Comparison of ENCODE assay signal across 8 cellular contexts in genomic region chr9:128881884-128882676, GRCh38. TPM values are rescaled to one million over a fixed set of nuclear protein-coding genes. Genes with fewer than 3 reads are reported as not detected.
DNase-seq lines count a peak whose midpoint lies in the region; ATAC-seq lines count a peak whose summit lies in the region.

TSS of gene KYAT1 (minus strand) at chr9:128881950. CDS start at chr9:128845405, 36,545 bp downstream.
TSS of gene LRRC8A (plus strand) at chr9:128882133. CDS start at chr9:128907165, 25,032 bp downstream.

- POLR2A ChIA-PET in activated CD8-positive, alpha-beta memory T cell treated with anti-CD3 and anti-CD28 coated beads for 36 hours (lab: Charles Lee), result interaction anchor here (0.8 to 1.0 kb wide), 2 partner anchors 9 to 198 kb away, joined by 3 read pairs; no protein-coding TSS in a partner anchor

- DNase-seq in COR-L47 (lab: John Stamatoyannopoulos, UW) (peak; percentile 98), HT1080 (ENCODE audit: low read depth) (peak; percentile 96), NOMO-1 (lab: John Stamatoyannopoulos, UW; ENCODE audit: unreplicated experiment in 2 of 2) (peak; percentile 97 to 98), lung microvascular endothelial cell (ENCODE audit: low read depth in 2 of 2) (peak; percentile 97)
- peak; percentile 97 for DNase-seq in effector CD8-positive, alpha-beta T cell (lab: John Stamatoyannopoulos, UW)
- peak; percentile 96 to 97 (median 97) for DNase-seq in stimulated activated CD4-positive, alpha-beta T cell treated with anti-CD3 and anti-CD28 coated beads, TNF-alpha, amount 100 ng/mL, for 4 hours (ENCODE audit: low read depth in 3 of 3)

- CTCF ChIA-PET in activated CD8-positive, alpha-beta memory T cell treated with anti-CD3 and anti-CD28 coated beads for 36 hours (lab: Charles Lee), result interaction anchor here (1.1 to 1.7 kb wide), 3 partner anchors 23 to 111 kb away, joined by 3 to 4 read pairs (median 3); partner anchors contain the start of gene ZER1

- peak; percentile 68 for ATAC-seq in GM21367 (IDR thresholded peaks at IDR 0.05; ENCODE audit: unreplicated experiment)

RNA-seq across cellular contexts. Expression of gene KYAT1, which starts in this region (rescaled TPM):
- total RNA-seq in HT1080 (2014; rRNA removed; shearing (Covaris generic)), result 7.7 and 8.6 TPM in 2 replicates
- 9.5 and 11.0 TPM in 2 replicates for polyA plus RNA-seq in HT1080 (2015; cell fraction: cytosol; rRNA removed)
- 27.9 and 33.7 TPM in 2 replicates for polyA plus RNA-seq in HT1080 (2015; cell fraction: nucleus; rRNA removed)
- total RNA-seq in activated CD8-positive, alpha-beta memory T cell treated with anti-CD3 and anti-CD28 coated beads for 36 hours, result 10 to 100 TPM; 10.1 to 10.9 TPM
- total RNA-seq in lung microvascular endothelial cell, result 3.5 and 5.6 TPM in 2 replicates

RNA-seq across cellular contexts. Expression of gene LRRC8A, which starts in this region (rescaled TPM):
- total RNA-seq in HT1080 (2014; rRNA removed; shearing (Covaris generic)), result 65.0 and 71.5 TPM in 2 replicates
- 63.5 and 65.8 TPM in 2 replicates for polyA plus RNA-seq in HT1080 (2015; cell fraction: cytosol; rRNA removed)
- 51.5 and 54.0 TPM in 2 replicates for polyA plus RNA-seq in HT1080 (2015; cell fraction: nucleus; rRNA removed)
- 10 to 100 TPM; 22.7 to 24.7 TPM for total RNA-seq in activated CD8-positive, alpha-beta memory T cell treated with anti-CD3 and anti-CD28 coated beads for 36 hours
- total RNA-seq in lung microvascular endothelial cell, result 62.1 and 101 TPM in 2 replicates

Comparison
In these comparisons a context has a peak if more than half of its experiments do, and no peak if none do; other contexts are left out.
1. Peak in every context shown above with its lines: DNase-seq and ATAC-seq.